Comparison of ENCODE assay signal across 8 cellular contexts in genomic region chr17:77234695-77235094, GRCh38.
DNase-seq lines count a peak whose midpoint lies in the region; ATAC-seq and TF ChIP-seq lines count a peak whose summit lies in the region.

No MANE protein-coding gene starts in this region.

- peak overlapping the region; percentile 67 to 84 for H3K27ac ChIP-seq in ascending aorta
- peak overlapping the region; percentile 62 to 82 (median 77) for H3K27ac ChIP-seq in upper lobe of left lung

- H3K9me3 ChIP-seq in ascending aorta, result no peaks in the 10 kb centered on the region
- H3K9me3 ChIP-seq in upper lobe of left lung, result no peaks in the 10 kb centered on the region

- H3K4me3 Mint-ChIP-seq in activated naive CD4-positive, alpha-beta T cell treated with anti-CD3 and anti-CD28 coated beads, Interleukin-2, amount 10 ng/mL, durations not matched to agents 7 days and 5 days, result peak overlapping the region; percentile 43
- peak overlapping the region in 7 of 8 donors; percentile 60 to 82 (median 78) for H3K4me3 Mint-ChIP-seq in naive B cell

- intact Hi-C loops in ascending aorta (cut with DNase I), result no loop called here

- ATAC-seq in naive B cell (ENCODE audit: low read depth in 2 of 2), result no peak
- ATAC-seq in upper lobe of left lung (ENCODE audit: low FRiP score in 2 of 2), result no peak

- H3K27me3 Mint-ChIP-seq in activated naive CD4-positive, alpha-beta T cell treated with anti-CD3 and anti-CD28 coated beads, Interleukin-2, amount 10 ng/mL, durations not matched to agents 7 days and 5 days, result peaks cover 29% of the 10 kb centered on the region
- H3K27me3 Mint-ChIP-seq in naive B cell, result peaks cover 12 to 32% (median 17%) of the 10 kb centered on the region in 3 donors

- peaks cover 21% of the 10 kb centered on the region for H3K4me1 Mint-ChIP-seq in activated naive CD4-positive, alpha-beta T cell treated with anti-CD3 and anti-CD28 coated beads, Interleukin-2, amount 10 ng/mL, durations not matched to agents 7 days and 5 days
- peaks cover 7 to 18% (median 16%) of the 10 kb centered on the region in 3 donors for H3K4me1 Mint-ChIP-seq in naive B cell

- no peak for TF ChIP-seq CTCF in ascending aorta (IDR thresholded peaks at IDR 0.05)
- no peak for TF ChIP-seq CTCF in upper lobe of left lung (IDR thresholded peaks at IDR 0.05)

- no peak for TF ChIP-seq POLR2A in upper lobe of left lung (IDR thresholded peaks at IDR 0.05)

- no peaks in the 10 kb centered on the region for H3K36me3 Mint-ChIP-seq in activated naive CD4-positive, alpha-beta T cell treated with anti-CD3 and anti-CD28 coated beads, Interleukin-2, amount 10 ng/mL, durations not matched to agents 7 days and 5 days
- peaks cover 5 to 8% of the 10 kb centered on the region in 2 donors for H3K36me3 Mint-ChIP-seq in naive B cell

- 87 to 92% methylated on average over 8 to 9 of the region's 9 CpGs for WGBS in upper lobe of left lung, 2 donors

- no peak overlapping the region for H3K27ac Mint-ChIP-seq in activated naive CD4-positive, alpha-beta T cell treated with anti-CD3 and anti-CD28 coated beads, Interleukin-2, amount 10 ng/mL, durations not matched to agents 7 days and 5 days
- H3K27ac Mint-ChIP-seq in naive B cell, result no peak overlapping the region

- H3K9me3 Mint-ChIP-seq in activated naive CD4-positive, alpha-beta T cell treated with anti-CD3 and anti-CD28 coated beads, Interleukin-2, amount 10 ng/mL, durations not matched to agents 7 days and 5 days, result no peaks in the 10 kb centered on the region
- H3K9me3 Mint-ChIP-seq in naive B cell, result peaks cover 0 to 4% (median 3%) of the 10 kb centered on the region in 7 donors

- DNase-seq in activated naive CD4-positive, alpha-beta T cell treated with anti-CD3 and anti-CD28 coated beads, Interleukin-2, amount 10 ng/mL, durations not matched to agents 7 days and 5 days, result no peak
- no peak for DNase-seq in activated naive CD4-positive, alpha-beta T cell treated with anti-CD3 and anti-CD28 coated beads, Interleukin-2, amount 50 U/mL, for 16 hours
- no peak for DNase-seq in ascending aorta (ENCODE audit: low spot score in 2 of 2)
- DNase-seq in naive B cell, result no peak
- DNase-seq in upper lobe of left lung, result no peak
- DNase-seq in Kasumi-1 (lab: John Stamatoyannopoulos, UW), result no peak
- no peak for DNase-seq in stimulated activated CD8-positive, alpha-beta memory T cell treated with anti-CD3 and anti-CD28 coated beads, Interleukin-4, amount 100 ng/mL, for 48 hours
- DNase-seq in NOMO-1 treated with DMSO at 0.1 percent for 48 hours (lab: John Stamatoyannopoulos, UW; ENCODE audit: unreplicated experiment), result no peak

- H3K36me3 ChIP-seq in ascending aorta, result no peaks in the 10 kb centered on the region
- no peaks in the 10 kb centered on the region for H3K36me3 ChIP-seq in upper lobe of left lung

- no peak for TF ChIP-seq EP300 in upper lobe of left lung (IDR thresholded peaks at IDR 0.05)

- H3K4me3 ChIP-seq in ascending aorta (peak overlapping the region; percentile 45 to 56), upper lobe of left lung (no peak overlapping the region)

- H3K27me3 ChIP-seq in ascending aorta (no peaks in the 10 kb centered on the region), upper lobe of left lung (no peaks in the 10 kb centered on the region)

- H3K4me1 ChIP-seq in ascending aorta, result peaks cover 0 to 9% of the 10 kb centered on the region in 2 donors
- peaks cover 17 to 21% (median 20%) of the 10 kb centered on the region in 4 donors for H3K4me1 ChIP-seq in upper lobe of left lung

- CTCF ChIA-PET in activated naive CD4-positive, alpha-beta T cell treated with anti-CD3 and anti-CD28 coated beads, Interleukin-2, amount 10 ng/mL, durations not matched to agents 7 days and 5 days (lab: Charles Lee), result interaction anchor here (0.9 to 1.9 kb wide), 3 partner anchors 136 to 147 kb away, joined by 3 to 9 read pairs (median 4); no protein-coding TSS in a partner anchor

Comparison
In these comparisons a context has a peak if more than half of its experiments do, and no peak if none do; other contexts are left out.
1. H3K4me3 ChIP-seq: peak in ascending aorta (2 of 2); none in upper lobe of left lung (0 of 4).